ENCODE assay signal across 26 cellular contexts in the genomic region with DNA sequence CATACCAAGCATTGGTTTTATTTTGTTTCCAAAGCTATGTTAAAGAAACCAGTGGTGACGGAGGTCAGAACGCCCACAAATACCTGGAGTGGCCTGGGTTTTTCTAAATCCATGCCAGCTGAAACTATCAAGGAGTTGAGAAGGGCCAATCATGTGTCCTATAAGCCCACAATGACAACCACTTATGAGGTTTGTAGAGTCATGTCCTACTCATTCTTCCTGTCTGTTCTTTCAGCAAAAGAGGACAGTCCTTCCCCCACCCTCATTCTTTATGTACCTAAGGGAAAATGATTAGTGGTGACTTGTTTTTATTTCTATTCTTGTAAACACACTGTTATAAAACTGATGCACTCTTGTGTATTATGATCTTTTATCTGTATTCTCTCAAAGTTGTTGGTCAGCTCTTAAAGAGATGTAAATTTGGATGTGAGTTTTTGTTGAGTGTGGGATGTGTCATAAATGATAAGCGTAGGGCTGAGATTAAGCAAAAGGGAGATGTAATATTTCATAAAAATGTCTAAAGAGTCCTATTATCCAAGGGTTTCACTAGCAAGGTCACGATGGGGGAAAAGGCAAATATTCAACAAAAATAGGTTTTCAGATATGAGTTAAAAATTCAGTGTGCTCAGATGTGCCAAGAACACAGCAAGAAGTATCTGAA.
A peak's percentile ranks its signal among the peaks of the same experiment; 100 is the strongest.
DNase-seq lines count a peak whose midpoint lies in the region; ATAC-seq, FAIRE-seq and TF ChIP-seq lines count a peak whose summit lies in the region.
"Had no signal": no experiment of that assay in that cellular context is flagged by ENCODE, and none has a peak within 500 bp of the region (broad histone marks: within the 10 kb centered on the region; RNA-seq: fewer than 3 reads in every experiment).

No MANE protein-coding gene starts in this region.

- H3K4me3 ChIP-seq in left ventricle myocardium inferior: no peak overlapping the region
- no peak overlapping the region for H3K4me3 ChIP-seq in heart right ventricle
- no peak overlapping the region for H3K4me3 ChIP-seq in right cardiac atrium (ENCODE audit: low read length)
- H3K4me3 ChIP-seq in pancreas: no peak overlapping the region
- H3K4me3 ChIP-seq: dorsolateral prefrontal cortex, lung had no signal

- intact Hi-C loops in left ventricle myocardium inferior (cut with micrococcal nuclease): no loop called here
- intact Hi-C loops in heart right ventricle (cut with DNase I): no loop called here
- intact Hi-C loops in right cardiac atrium (cut with DNase I): no loop called here
- intact Hi-C loops in pancreas (cut with DNase I): no loop called here

- WGBS in heart right ventricle, 2 donors: 84 to 90% methylated on average over 4 of the region's 4 CpGs
- 78% methylated on average over 4 of the region's 4 CpGs for WGBS in right cardiac atrium
- WGBS in pancreas, 2 donors: 88 to 91% methylated on average over 4 of the region's 4 CpGs

- no peaks in the 10 kb centered on the region for H3K9me3 ChIP-seq in left ventricle myocardium inferior (replicated peaks)
- H3K9me3 ChIP-seq in heart right ventricle: no peaks in the 10 kb centered on the region
- no peaks in the 10 kb centered on the region for H3K9me3 ChIP-seq in right cardiac atrium (ENCODE audit: control insufficient read depth, low read length)
- H3K9me3 ChIP-seq in pancreas: no peaks in the 10 kb centered on the region

- FAIRE-seq in pancreas (lab: Jason Lieb, UNC): no peak
- FAIRE-seq: D721Med, H1 had no signal

- H3K27me3 ChIP-seq in left ventricle myocardium inferior (ENCODE audit: low read depth): no peaks in the 10 kb centered on the region
- no peaks in the 10 kb centered on the region for H3K27me3 ChIP-seq in heart right ventricle
- no peaks in the 10 kb centered on the region for H3K27me3 ChIP-seq in right cardiac atrium (ENCODE audit: control insufficient read depth, insufficient read depth)
- no peaks in the 10 kb centered on the region for H3K27me3 ChIP-seq in pancreas
- H3K27me3 ChIP-seq: dorsolateral prefrontal cortex had no signal

- no peak for DNase-seq in left ventricle myocardium inferior
- DNase-seq in heart right ventricle: no peak
- DNase-seq in RKO (ENCODE audit: low spot score): peak; percentile 4
- no peak for DNase-seq in right cardiac atrium
- DNase-seq in activated CD8-positive, alpha-beta memory T cell treated with anti-CD3 and anti-CD28 coated beads, Interleukin-2, amount 50 U/mL, for 48 hours: no peak
- DNase-seq in EL: no peak
- DNase-seq in NCI-H128 (lab: John Stamatoyannopoulos, UW; ENCODE audit: unreplicated experiment): no peak
- no peak for DNase-seq in pancreas
- DNase-seq: activated CD4-positive, CD25-positive, alpha-beta regulatory T cell treated with anti-CD3 and anti-CD28 coated beads, Interleukin-2, amount 50 U/mL, for 72 hours; activated CD8-positive, alpha-beta T cell treated with anti-CD3 and anti-CD28 coated beads, Interleukin-2, amount 10 ng/mL, durations not matched to agents 7 days and 5 days; activated naive CD4-positive, alpha-beta T cell; activated T-cell treated with anti-CD3 and anti-CD28 coated beads, Interleukin-2, amount 50 U/mL, for 24 hours; amygdala; caudate nucleus; dorsolateral prefrontal cortex; foreskin melanocyte; hippocampal formation; NCI-H1105 treated with DMSO at 0.1 percent for 48 hours; NCI-H526 treated with DMSO at 0.1 percent for 48 hours; SHP77; stimulated activated CD8-positive, alpha-beta memory T cell treated with anti-CD3 and anti-CD28 coated beads, Interleukin-4, amount 100 ng/mL, for 48 hours; trophoblast cell had no signal

- no peak for TF ChIP-seq CTCF in left ventricle myocardium inferior (IDR thresholded peaks at IDR 0.05; ENCODE audit: borderline replicate concordance)
- no peak for TF ChIP-seq CTCF in heart right ventricle (IDR thresholded peaks at IDR 0.05)
- TF ChIP-seq CTCF in pancreas (IDR thresholded peaks at IDR 0.05): no peak

- H3K4me1 ChIP-seq in left ventricle myocardium inferior (peaks cover 5% of the 10 kb centered on the region), heart right ventricle (peaks cover 0 to 5% (median 0%) of the 10 kb centered on the region in 9 donors), right cardiac atrium (ENCODE audit: control insufficient read depth, insufficient read depth, low read length) (no peaks in the 10 kb centered on the region), pancreas (no peaks in the 10 kb centered on the region)

- H3K36me3 ChIP-seq in left ventricle myocardium inferior (no peaks in the 10 kb centered on the region), heart right ventricle (peaks cover 0 to 5% (median 0%) of the 10 kb centered on the region in 9 donors), pancreas (peaks cover 0 to 17% (median 0%) of the 10 kb centered on the region in 3 donors)

- H3K27ac ChIP-seq in left ventricle myocardium inferior (replicated peaks): peak overlapping the region; percentile 43
- peak overlapping the region in 1 of 10 donors; percentile 6 for H3K27ac ChIP-seq in heart right ventricle
- peak overlapping the region; percentile 17 for H3K27ac ChIP-seq in right cardiac atrium (ENCODE audit: low read length)
- H3K27ac ChIP-seq in pancreas: no peak overlapping the region
- H3K27ac ChIP-seq: C4-2B, dorsolateral prefrontal cortex had no signal

- ATAC-seq in heart right ventricle (no peak), right cardiac atrium (peak; percentile 32 to 41), pancreas (no peak)
- ATAC-seq: activated CD8-positive, alpha-beta T cell treated with anti-CD3 and anti-CD28 coated beads, Interleukin-2, amount 10 ng/mL, durations not matched to agents 7 days and 5 days had no signal

Comparison
In these comparisons a context has a peak if more than half of its experiments do, and no peak if none do; other contexts are left out.
1. ATAC-seq: peak in right cardiac atrium (2 of 2); none in heart right ventricle (0 of 8) and pancreas (0 of 4).
2. H3K27ac ChIP-seq: peak in left ventricle myocardium inferior (single experiment) and right cardiac atrium (single experiment); none in pancreas (0 of 4).